In the genomic region with DNA sequence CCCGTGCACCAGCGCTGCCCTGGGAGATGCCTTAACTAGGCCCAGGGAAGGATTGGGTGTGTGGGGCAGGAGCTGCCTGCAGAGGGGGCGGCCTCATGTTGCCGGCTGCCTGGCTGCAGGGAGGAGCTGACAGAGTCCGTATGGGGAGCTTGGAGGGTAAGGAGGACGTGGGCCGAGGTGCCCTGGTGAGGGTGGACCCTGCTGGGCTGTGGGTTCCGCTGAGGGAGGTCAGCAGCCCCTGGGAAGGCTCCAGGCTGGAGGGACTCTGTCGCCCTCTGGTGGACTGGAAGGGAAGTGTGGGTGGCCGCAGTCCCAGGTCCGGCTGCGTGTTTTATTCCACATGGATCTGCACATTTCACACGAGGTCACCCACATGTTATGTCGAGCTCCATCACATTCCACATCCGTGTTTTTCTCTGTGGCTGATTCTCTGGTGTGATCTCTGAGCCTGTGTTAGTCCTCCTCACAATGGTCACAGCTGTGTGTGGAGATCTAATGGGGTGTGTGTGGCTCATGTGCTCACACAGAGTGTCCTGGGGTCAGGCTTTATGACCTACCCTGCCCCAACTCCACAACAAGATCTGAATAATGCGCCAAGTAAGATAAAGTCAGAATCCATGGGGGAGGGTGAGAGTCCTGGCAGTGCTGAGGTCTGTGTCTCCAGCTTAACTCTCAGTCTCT, we compare ENCODE assay signal across 8 cellular contexts. TPM values are rescaled to one million over a fixed set of nuclear protein-coding genes. Genes with fewer than 3 reads are reported as not detected.
DNase-seq lines count a peak whose midpoint lies in the region; ATAC-seq, FAIRE-seq and TF ChIP-seq lines count a peak whose summit lies in the region.

No MANE protein-coding gene starts in this region.

- peak overlapping the region; percentile 58 for H3K18ac ChIP-seq in neuronal stem cell (ENCODE audit: low read length)

- H3K79me2 ChIP-seq in DND-41 (ENCODE audit: insufficient read depth, low read length) = no peaks in the 10 kb centered on the region

- H3K4me2 ChIP-seq in DND-41 (ENCODE audit: insufficient read depth, low read length) (no peak overlapping the region), neuronal stem cell (ENCODE audit: insufficient read depth, low read length, poor library complexity, severe bottlenecking) (no peak overlapping the region)

- no peak overlapping the region for H3K27ac ChIP-seq in DND-41 (ENCODE audit: low read length)
- no peak overlapping the region for H3K27ac ChIP-seq in neuronal stem cell (replicated peaks; ENCODE audit: low read length)

- peak; percentile 91 for TF ChIP-seq CTCF in DND-41 (IDR thresholded peaks at IDR 0.05; ENCODE audit: borderline replicate concordance, extremely low read depth, low read length, poor library complexity, severe bottlenecking)

- no peak overlapping the region for H2BK120ac ChIP-seq in neuronal stem cell (ENCODE audit: low read depth, low read length)

- H3K23ac ChIP-seq in neuronal stem cell (ENCODE audit: low read depth, low read length, poor library complexity) = no peak overlapping the region

- H3K36me3 ChIP-seq in DND-41 (ENCODE audit: insufficient read depth, low read length) (no peaks in the 10 kb centered on the region), neuronal stem cell (replicated peaks in 1 of 2; ENCODE audit: control insufficient read depth in 2 of 2, insufficient read depth in 2 of 2, low read length in 2 of 2) (no peaks in the 10 kb centered on the region)

- H2AFZ ChIP-seq in DND-41 (ENCODE audit: low read depth, low read length) = no peak overlapping the region
- H2AFZ ChIP-seq in neuronal stem cell (ENCODE audit: low read length) = peak overlapping the region; percentile 20

- no peak overlapping the region for H2BK15ac ChIP-seq in neuronal stem cell (ENCODE audit: low read length)

- peak overlapping the region; percentile 80 for H3K4ac ChIP-seq in neuronal stem cell (ENCODE audit: low read length)

- H2AK5ac ChIP-seq in neuronal stem cell (ENCODE audit: low read depth, low read length) = peak overlapping the region; percentile 61

- no peaks in the 10 kb centered on the region for H3K79me1 ChIP-seq in neuronal stem cell (ENCODE audit: low read depth, low read length)

- H4K20me1 ChIP-seq in DND-41 (ENCODE audit: insufficient read depth, low read length) = peaks cover 4% of the 10 kb centered on the region; the same call in 1 of the 2 replicates

- TF ChIP-seq POLR2A in erythroblast (IDR thresholded peaks at IDR 0.05; ENCODE audit: low read length) = no peak

- H3K9ac ChIP-seq in DND-41 (ENCODE audit: low read depth, low read length) (no peak overlapping the region), neuronal stem cell (ENCODE audit: low read depth, low read length, poor library complexity) (peak overlapping the region; percentile 68)

- peak; percentile 31 for DNase-seq in DND-41
- peak; percentile 43 for DNase-seq in HuH-7.5 (ENCODE audit: low spot score)
- peak; percentile 34 for DNase-seq in activated CD4-positive, alpha-beta T cell treated with anti-CD3 and anti-CD28 coated beads, Interleukin-2, amount 50 U/mL, for 1 hour
- peak; percentile 13 to 48 for DNase-seq in erythroblast (lab: John Stamatoyannopoulos, UW)
- DNase-seq in neuronal stem cell (ENCODE audit: low spot score) = peak; percentile 33
- no peak for DNase-seq in RCC 7860 (ENCODE audit: low spot score)

- H3K4me1 ChIP-seq in DND-41 (ENCODE audit: insufficient read depth, low read length) = no peaks in the 10 kb centered on the region
- H3K4me1 ChIP-seq in neuronal stem cell (ENCODE audit: control insufficient read depth in 2 of 2, insufficient read depth in 1 of 2, low read depth in 1 of 2, low read length in 2 of 2) = no peaks in the 10 kb centered on the region

- H3K4me3 ChIP-seq in DND-41 (ENCODE audit: low read depth in 1 of 2, low read length in 2 of 2) = no peak overlapping the region
- peak overlapping the region in 1 of 2 donors; percentile 23 for H3K4me3 ChIP-seq in neuronal stem cell (ENCODE audit: low read length in 2 of 2)

- H3K27me3 ChIP-seq in DND-41 (ENCODE audit: insufficient read depth, low read length, poor library complexity) (no peaks in the 10 kb centered on the region), neuronal stem cell (ENCODE audit: control insufficient read depth in 3 of 3, insufficient read depth in 3 of 3, low read depth in 1 of 3, low read length in 3 of 3) (no peaks in the 10 kb centered on the region)

- FAIRE-seq in RCC 7860 (lab: Jason Lieb, UNC) = no peak

- H3K9me3 ChIP-seq in DND-41 (ENCODE audit: insufficient read depth, low read length, severe bottlenecking) (no peaks in the 10 kb centered on the region), neuronal stem cell (replicated peaks in 1 of 2; ENCODE audit: control insufficient read depth in 2 of 2, insufficient read depth in 1 of 2, low read depth in 1 of 2, low read length in 2 of 2) (peaks cover 0 to 8% of the 10 kb centered on the region in 2 donors)

- no peak overlapping the region for H4K91ac ChIP-seq in neuronal stem cell (ENCODE audit: low read depth, low read length, poor library complexity)

- H4K8ac ChIP-seq in neuronal stem cell (ENCODE audit: low read depth, low read length) = peak overlapping the region; percentile 58

- peak overlapping the region; percentile 78 for H3K14ac ChIP-seq in neuronal stem cell (ENCODE audit: low read length)

- whole genome bisulfite sequencing in neuronal stem cell (ENCODE audit: extremely low coverage in 2 of 2, insufficient read length in 2 of 2, insufficient replicate concordance in 1 of 2), 2 donors = no CpG with 5 or more reads among the region's 16 CpGs

- H2BK5ac ChIP-seq in neuronal stem cell (ENCODE audit: low read length) = no peak overlapping the region

- ATAC-seq in DND-41 (ENCODE audit: insufficient read depth, low read depth) (peak; percentile 55; the same call in 1 of the 3 replicates), HG02642 (IDR thresholded peaks at IDR 0.05; ENCODE audit: poor library complexity, unreplicated experiment) (no peak), HG03139 (IDR thresholded peaks at IDR 0.05; ENCODE audit: unreplicated experiment) (no peak)

- no peak overlapping the region for H2BK12ac ChIP-seq in neuronal stem cell (ENCODE audit: low read length)

RNA-seq across cellular contexts. Expression of a gene that starts 1.8 kb away (rescaled TPM):
- polyA plus RNA-seq in neuronal stem cell (2013, experiment 1 of 2) = not detected
- not detected for polyA plus RNA-seq in neuronal stem cell (2013, experiment 2 of 2)
